10 cellular contexts compared by ENCODE assay signal in the genomic region with DNA sequence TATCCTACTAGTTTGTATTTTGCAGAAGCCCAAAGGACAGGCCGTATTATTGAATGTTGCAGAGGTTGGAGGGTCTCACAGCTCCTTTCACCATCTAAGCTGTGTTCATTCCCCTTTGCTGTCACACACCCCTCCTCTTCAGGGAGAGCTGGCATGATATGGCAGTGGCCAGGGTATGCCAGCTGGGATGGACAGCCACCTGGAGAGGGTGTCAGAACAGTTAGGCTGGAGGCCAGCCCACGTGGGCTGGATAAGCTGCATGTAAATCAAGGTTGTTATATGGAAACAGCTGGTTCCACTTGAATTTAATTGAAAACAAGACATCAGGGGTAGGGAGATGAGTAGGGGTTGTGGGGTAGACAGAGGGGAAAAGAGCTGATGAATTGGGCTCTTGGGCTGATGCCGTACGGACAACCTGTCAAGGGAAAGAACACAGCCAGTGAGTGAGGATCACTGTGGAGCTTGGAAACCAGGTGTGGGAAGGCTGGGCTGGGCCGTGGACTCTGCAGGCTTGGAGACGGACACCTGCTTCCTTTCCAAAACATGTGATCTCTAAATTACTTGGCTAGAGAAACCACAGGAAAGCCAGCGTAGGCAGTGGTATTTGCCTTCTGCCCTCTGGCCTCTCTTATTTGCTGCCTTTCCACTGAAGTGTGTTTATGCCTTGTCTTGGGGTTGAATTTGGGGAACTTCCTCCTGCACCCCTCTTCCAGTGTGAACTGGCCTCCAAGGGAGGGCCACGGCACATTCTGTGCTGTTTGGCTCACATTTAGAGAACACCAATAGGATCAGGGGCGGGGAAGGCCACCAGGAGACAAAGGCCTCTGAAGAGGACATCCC.
DNase-seq lines count a peak whose midpoint lies in the region; ATAC-seq and TF ChIP-seq lines count a peak whose summit lies in the region.
"Had no signal": no experiment of that assay in that cellular context is flagged by ENCODE, and none has a peak within 500 bp of the region (broad histone marks: within the 10 kb centered on the region; RNA-seq: fewer than 3 reads in every experiment).

No MANE protein-coding gene starts in this region.

- H3K36me3 Mint-ChIP-seq in H9 (ENCODE audit: insufficient read depth in 1 of 3, low read depth in 3 of 3), result no peaks in the 10 kb centered on the region

- no peak overlapping the region for H2BK5ac ChIP-seq in H9 (ENCODE audit: insufficient read length, low read length)

- TF ChIP-seq CTCF in osteoblast (IDR thresholded peaks at IDR 0.05; ENCODE audit: extremely low read depth, low read depth, low read length) (no peak), H9 (conservative IDR thresholded peaks at IDR 0.05) (no peak)

- no peak overlapping the region for H2BK120ac ChIP-seq in H9 (ENCODE audit: low read depth, low read length, poor library complexity, severe bottlenecking)

- ATAC-seq in GM18511 (IDR thresholded peaks at IDR 0.05; ENCODE audit: unreplicated experiment) (peak; percentile 36), HG03432 (IDR thresholded peaks at IDR 0.05; ENCODE audit: unreplicated experiment) (peak; percentile 41)
- ATAC-seq: activated CD8-positive, alpha-beta T cell treated with anti-CD3 and anti-CD28 coated beads for 36 hours; Panc1 had no signal

- H3K4me2 ChIP-seq in osteoblast (ENCODE audit: insufficient read depth, low read length) (no peak overlapping the region), H9 (ENCODE audit: insufficient read depth, insufficient read length, low read length) (no peak overlapping the region)

- no peaks in the 10 kb centered on the region for H3K79me1 ChIP-seq in H9 (ENCODE audit: insufficient read depth, low read depth, low read length, poor library complexity, severe bottlenecking)

- H3K4me3 Mint-ChIP-seq in H9, result no peak overlapping the region
- H3K4me3 Mint-ChIP-seq: activated CD8-positive, alpha-beta T cell treated with anti-CD3 and anti-CD28 coated beads for 36 hours had no signal

- no peak overlapping the region for H3K4me3 ChIP-seq in osteoblast (ENCODE audit: insufficient read depth, low read length)

- H2AK5ac ChIP-seq in H9 (ENCODE audit: insufficient read length, low read length), result no peak overlapping the region

- H4K20me1 ChIP-seq in osteoblast (ENCODE audit: insufficient read depth, low read length), result no peaks in the 10 kb centered on the region
- H4K20me1 ChIP-seq in H9 (ENCODE audit: control insufficient read depth, insufficient read depth, insufficient read length), result no peaks in the 10 kb centered on the region

- no peak overlapping the region for H3T11ph ChIP-seq in H9 (ENCODE audit: low read length)

- no peaks in the 10 kb centered on the region for H3K36me3 ChIP-seq in osteoblast (ENCODE audit: insufficient read depth, low read length)

- H3K79me2 ChIP-seq in osteoblast (ENCODE audit: insufficient read depth, low read length) (no peaks in the 10 kb centered on the region), H9 (ENCODE audit: insufficient read depth, low read length) (no peaks in the 10 kb centered on the region)

- H3K27me3 ChIP-seq in osteoblast (ENCODE audit: insufficient read depth, low read length) (no peaks in the 10 kb centered on the region), H9 (ENCODE audit: insufficient read depth, low read length) (no peaks in the 10 kb centered on the region)

- H4K8ac ChIP-seq in H9 (replicated peaks; ENCODE audit: insufficient read length, low read depth, low read length), result no peak overlapping the region

- no peaks in the 10 kb centered on the region for H3K23me2 ChIP-seq in H9 (ENCODE audit: insufficient read length, low read depth, low read length, poor library complexity, severe bottlenecking)

- no peak overlapping the region for H2BK15ac ChIP-seq in H9 (ENCODE audit: low read depth, low read length)

- H3K14ac ChIP-seq in H9 (ENCODE audit: insufficient read depth, low read length), result no peak overlapping the region

- no CpG with 5 or more reads among the region's 9 CpGs for WGBS in H9 (ENCODE audit: extremely low coverage, insufficient read length, low lambda C conversion rate)

- no peaks in the 10 kb centered on the region for H3K4me1 Mint-ChIP-seq in H9

- H2BK20ac ChIP-seq in H9 (ENCODE audit: low read depth, low read length, poor library complexity, severe bottlenecking), result no peak overlapping the region

- no peak overlapping the region for H3K23ac ChIP-seq in H9 (ENCODE audit: insufficient read length, low read depth, low read length)

- H2AFZ ChIP-seq in osteoblast (ENCODE audit: low read length) (no peak overlapping the region), H9 (ENCODE audit: low read length) (no peak overlapping the region)

- no peak overlapping the region for H3K4ac ChIP-seq in H9 (ENCODE audit: low read depth, low read length)

- H3K27ac ChIP-seq in osteoblast (ENCODE audit: low read depth, low read length) (no peak overlapping the region), H9 (ENCODE audit: insufficient read length, low read depth, low read length) (no peak overlapping the region)

- no peak overlapping the region for H4K5ac ChIP-seq in H9 (ENCODE audit: insufficient read length, low read depth, low read length)

- no peak overlapping the region for H2BK12ac ChIP-seq in H9 (ENCODE audit: insufficient read length, low read depth, low read length)

- H3K9me3 ChIP-seq in osteoblast (ENCODE audit: low read depth, low read length), result no peaks in the 10 kb centered on the region
- no peaks in the 10 kb centered on the region for H3K9me3 ChIP-seq in H9 (ENCODE audit: control insufficient read depth, low read depth, low read length)

- H3K18ac ChIP-seq in H9 (ENCODE audit: insufficient read length, low read depth, low read length), result no peak overlapping the region

- no peak overlapping the region for H3K9ac ChIP-seq in H9 (ENCODE audit: extremely low read depth, insufficient read length, low read length)

- H3K4me1 ChIP-seq in osteoblast (ENCODE audit: insufficient read depth, low read length), result no peaks in the 10 kb centered on the region
- no peaks in the 10 kb centered on the region for H3K4me1 ChIP-seq in H9 (ENCODE audit: insufficient read depth, low read length)

- H4K91ac ChIP-seq in H9 (ENCODE audit: insufficient read length, low read depth, low read length), result no peak overlapping the region

- DNase-seq in SW480 (ENCODE audit: low spot score) (peak; percentile 66), osteoblast (ENCODE audit: insufficient read length, low spot score, missing footprints) (peak; percentile 19), H9 (no peak), epidermal melanocyte (ENCODE audit: insufficient read length, low spot score) (no peak)
- DNase-seq in activated CD4-positive, CD25-positive, alpha-beta regulatory T cell (lab: John Stamatoyannopoulos, UW), result no peak
- DNase-seq: activated CD8-positive, alpha-beta T cell treated with anti-CD3 and anti-CD28 coated beads for 36 hours; GF-D8 had no signal

- H3K9me3 Mint-ChIP-seq in H9, result peaks cover 0 to 5% of the 10 kb centered on the region in 2 experiments; a peak in 2 of 5 replicates
- H3K9me3 Mint-ChIP-seq: activated CD8-positive, alpha-beta T cell treated with anti-CD3 and anti-CD28 coated beads for 36 hours had no signal

- peak overlapping the region in 1 of 3 experiments; percentile 54; a peak in 1 of 7 replicates for H3K27ac Mint-ChIP-seq in H9
- H3K27ac Mint-ChIP-seq: activated CD8-positive, alpha-beta T cell treated with anti-CD3 and anti-CD28 coated beads for 36 hours had no signal

- H3K56ac ChIP-seq in H9 (ENCODE audit: insufficient read length, low read depth, low read length), result no peak overlapping the region

- H3K27me3 Mint-ChIP-seq in H9 (ENCODE audit: low read depth), result no peaks in the 10 kb centered on the region; the same call in 1 of the 2 replicates
- H3K27me3 Mint-ChIP-seq: activated CD8-positive, alpha-beta T cell treated with anti-CD3 and anti-CD28 coated beads for 36 hours had no signal

Comparison
In these comparisons a context has a peak if more than half of its experiments do, and no peak if none do; other contexts are left out.
1. DNase-seq: peak in SW480 (single experiment) and osteoblast (single experiment); none in H9 (single experiment), activated CD4-positive, CD25-positive, alpha-beta regulatory T cell (0 of 4) and epidermal melanocyte (single experiment).